ENCODE assay signal across 1 cellular context in genomic region chr1:155003766-155004351, GRCh38.
A peak's percentile ranks its signal among the peaks of the same experiment; 100 is the strongest.
TF ChIP-seq lines count a peak whose summit lies in the region.

No MANE protein-coding gene starts in this region.

TF ChIP-seq in HepG2, 621 proteins besides CTCF, POLR2A, EP300 and RAD21 (continued from another document and continues in another):
- TF ChIP-seq ZFP36 (IDR thresholded peaks at IDR 0.05; ENCODE audit: borderline replicate concordance, low read depth, low read length, partially characterized antibody), result no peak
- TF ChIP-seq GPN1 (CRISPR knock-in tag; IDR thresholded peaks at IDR 0.05; ENCODE audit: borderline replicate concordance), result no peak
- TF ChIP-seq ZUFSP (CRISPR knock-in tag; IDR thresholded peaks at IDR 0.05; ENCODE audit: borderline replicate concordance), result no peak
- TF ChIP-seq ZNF205 (CRISPR knock-in tag; IDR thresholded peaks at IDR 0.05), result 0 out of 2 replicates have a peak, but pooled peaks have one; percentile 30
- peak; percentile 79 for TF ChIP-seq ETV5 (CRISPR knock-in tag; IDR thresholded peaks at IDR 0.05; ENCODE audit: borderline replicate concordance)
- 0 out of 2 replicates have a peak, but pooled peaks have one; percentile 33 for TF ChIP-seq ISL2 (CRISPR knock-in tag; IDR thresholded peaks at IDR 0.05)
- no peak for TF ChIP-seq GMEB2 (CRISPR knock-in tag; IDR thresholded peaks at IDR 0.05; ENCODE audit: low read depth)
- no peak for TF ChIP-seq HINFP (CRISPR knock-in tag; IDR thresholded peaks at IDR 0.05; ENCODE audit: low read depth)
- peak; percentile 48; the same call in 1 of the 2 replicates for TF ChIP-seq TBX2 (CRISPR knock-in tag; IDR thresholded peaks at IDR 0.05; ENCODE audit: borderline replicate concordance)
- TF ChIP-seq ZNF7 (CRISPR knock-in tag; IDR thresholded peaks at IDR 0.05), result no peak
- no peak for TF ChIP-seq HOXA5 (CRISPR knock-in tag; IDR thresholded peaks at IDR 0.05)
- TF ChIP-seq ZNF747 (CRISPR knock-in tag; IDR thresholded peaks at IDR 0.05; ENCODE audit: borderline replicate concordance), result no peak; the same call in 1 of the 2 replicates
- no peak for TF ChIP-seq ZNF317 (CRISPR knock-in tag; IDR thresholded peaks at IDR 0.05)
- TF ChIP-seq ATM (IDR thresholded peaks at IDR 0.05; ENCODE audit: borderline replicate concordance), result no peak
- no peak for TF ChIP-seq CHD4 (IDR thresholded peaks at IDR 0.05; ENCODE audit: borderline replicate concordance, low read length)
- no peak for TF ChIP-seq ZNF264 (CRISPR knock-in tag; IDR thresholded peaks at IDR 0.05)
- TF ChIP-seq ZNF468 (CRISPR knock-in tag; IDR thresholded peaks at IDR 0.05), result no peak
- TF ChIP-seq DR1 (CRISPR knock-in tag; IDR thresholded peaks at IDR 0.05), result no peak
- TF ChIP-seq ELF1 (CRISPR knock-in tag; IDR thresholded peaks at IDR 0.05), result peak; percentile 58
- no peak for TF ChIP-seq JUNB (CRISPR knock-in tag; IDR thresholded peaks at IDR 0.05; ENCODE audit: borderline replicate concordance)
- no peak for TF ChIP-seq TEAD3 (CRISPR knock-in tag; optimal IDR thresholded peaks at IDR 0.05; ENCODE audit: borderline replicate concordance)
- TF ChIP-seq ZNF318 (CRISPR knock-in tag; IDR thresholded peaks at IDR 0.05), result no peak
- TF ChIP-seq PTBP1 (IDR thresholded peaks at IDR 0.05; ENCODE audit: low read depth, low read length, poor library complexity, severe bottlenecking), result no peak
- no peak for TF ChIP-seq KDM5B (CRISPR knock-in tag; IDR thresholded peaks at IDR 0.05; ENCODE audit: borderline replicate concordance)
- TF ChIP-seq ZNF639 (CRISPR knock-in tag; conservative IDR thresholded peaks at IDR 0.05), result no peak
- TF ChIP-seq ZSCAN12 (CRISPR knock-in tag; IDR thresholded peaks at IDR 0.05), result no peak
- 0 out of 2 replicates have a peak, but pooled peaks have one; percentile 0 for TF ChIP-seq ZNF431 (CRISPR knock-in tag; IDR thresholded peaks at IDR 0.05; ENCODE audit: borderline replicate concordance, low read depth)
- peak; percentile 52 for TF ChIP-seq ARID4A (CRISPR knock-in tag; IDR thresholded peaks at IDR 0.05; ENCODE audit: borderline replicate concordance)
- TF ChIP-seq EHMT2 (IDR thresholded peaks at IDR 0.05; ENCODE audit: borderline replicate concordance, low read depth, low read length), result no peak
- peak; percentile 26; the same call in 1 of the 2 replicates for TF ChIP-seq GATAD1 (CRISPR knock-in tag; IDR thresholded peaks at IDR 0.05)
- TF ChIP-seq E2F2 (CRISPR knock-in tag; IDR thresholded peaks at IDR 0.05; ENCODE audit: borderline replicate concordance), result no peak
- TF ChIP-seq ZNF276 (CRISPR knock-in tag; IDR thresholded peaks at IDR 0.05; ENCODE audit: low read depth), result peak; percentile 96
- TF ChIP-seq MAFF (IDR thresholded peaks at IDR 0.05; ENCODE audit: low read depth, low read length), result no peak
- TF ChIP-seq JDP2 (CRISPR knock-in tag; IDR thresholded peaks at IDR 0.05; ENCODE audit: borderline replicate concordance), result no peak
- TF ChIP-seq PPARG (CRISPR knock-in tag; conservative IDR thresholded peaks at IDR 0.05), result no peak
- no peak for TF ChIP-seq ZNF614 (CRISPR knock-in tag; IDR thresholded peaks at IDR 0.05; ENCODE audit: borderline replicate concordance)
- TF ChIP-seq ZSCAN20 (CRISPR knock-in tag; IDR thresholded peaks at IDR 0.05; ENCODE audit: borderline replicate concordance), result no peak
